ENCODE assay signal across 29 cellular contexts in the genomic region with DNA sequence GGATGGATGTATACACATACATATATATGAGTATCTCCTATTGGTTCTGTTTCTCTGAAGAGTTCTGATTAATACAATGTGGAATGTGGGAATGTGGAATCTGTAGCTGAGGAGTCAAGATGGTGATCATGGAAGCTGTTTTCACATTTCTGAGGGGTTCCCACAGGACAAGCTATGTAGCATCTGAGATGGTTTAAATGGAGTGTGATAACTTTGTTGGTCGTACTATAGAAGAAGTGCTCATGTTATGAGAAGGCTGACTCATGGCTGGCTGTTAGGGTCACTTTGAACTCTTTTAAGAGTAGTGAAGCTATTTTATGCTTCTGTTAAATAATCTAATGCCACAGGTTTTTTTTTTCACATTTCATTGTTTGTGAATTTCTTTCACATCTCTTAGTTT.
"Had no signal": no experiment of that assay in that cellular context is flagged by ENCODE, and none has a peak within 500 bp of the region (broad histone marks: within the 10 kb centered on the region; RNA-seq: fewer than 3 reads in every experiment).

No MANE protein-coding gene starts in this region.

- H3K36me3 Mint-ChIP-seq: activated CD4-positive, alpha-beta memory T cell treated with anti-CD3 and anti-CD28 coated beads for 36 hours; activated naive CD8-positive, alpha-beta T cell treated with anti-CD3 and anti-CD28 coated beads for 36 hours; natural killer cell treated with Interleukin-12 subunit alpha and Interleukin-12 subunit beta and Interleukin-15 and Interleukin-18, amount 100 ng/mL, for 72 hours had no signal

- H3K9me3 Mint-ChIP-seq: activated CD4-positive, alpha-beta memory T cell treated with anti-CD3 and anti-CD28 coated beads for 36 hours; activated CD4-positive, alpha-beta T cell treated with anti-CD3 and anti-CD28 coated beads, Interleukin-2, amount 10 ng/mL, durations not matched to agents 24 days and 14 days; activated naive CD4-positive, alpha-beta T cell treated with anti-CD3 and anti-CD28 coated beads for 36 hours; activated naive CD8-positive, alpha-beta T cell treated with anti-CD3 and anti-CD28 coated beads for 36 hours; activated T-helper 1 cell treated with anti-CD3 and anti-CD28 coated beads, Interleukin-12 subunit alpha, Interleukin-12 subunit beta, Interleukin-2, Interleukin-4 antibody, amounts not matched to agents 30 ng/mL and 10 ng/mL and 1 ng/mL, durations not matched to agents 14 hours and 24 hours and 36 hours; dendritic cell treated with granulocyte-macrophage colony-stimulating factor and Interleukin-4, amounts not matched to agents 40 ng/mL and 50 ng/mL, for 4 days; endodermal cell had no signal

- H3K27ac Mint-ChIP-seq: activated CD4-positive, alpha-beta memory T cell treated with anti-CD3 and anti-CD28 coated beads for 36 hours; activated CD4-positive, alpha-beta T cell treated with anti-CD3 and anti-CD28 coated beads, Interleukin-2, amount 10 ng/mL, durations not matched to agents 24 days and 14 days; activated naive CD4-positive, alpha-beta T cell treated with anti-CD3 and anti-CD28 coated beads for 36 hours; activated naive CD8-positive, alpha-beta T cell treated with anti-CD3 and anti-CD28 coated beads for 36 hours; activated T-helper 1 cell treated with anti-CD3 and anti-CD28 coated beads, Interleukin-12 subunit alpha, Interleukin-12 subunit beta, Interleukin-2, Interleukin-4 antibody, amounts not matched to agents 30 ng/mL and 10 ng/mL and 1 ng/mL, durations not matched to agents 14 hours and 24 hours and 36 hours; dendritic cell treated with granulocyte-macrophage colony-stimulating factor and Interleukin-4, amounts not matched to agents 40 ng/mL and 50 ng/mL, for 4 days; endodermal cell; natural killer cell treated with Interleukin-12 subunit alpha and Interleukin-12 subunit beta and Interleukin-15 and Interleukin-18, amount 100 ng/mL, for 72 hours; progenitor cell of endocrine pancreas had no signal

- H3K27me3 ChIP-seq: adrenal gland, breast epithelium, foreskin keratinocyte, left lung, spleen, suprapubic skin, tibial artery, upper lobe of right lung had no signal

- H3K36me3 ChIP-seq: adrenal gland, breast epithelium, heart right ventricle, left lung, lower lobe of right lung, spleen, suprapubic skin, tibial artery, upper lobe of right lung had no signal

- H3K4me3 ChIP-seq: adrenal gland, breast epithelium, heart right ventricle, left lung, lower lobe of right lung, spleen, suprapubic skin, tibial artery, upper lobe of right lung had no signal

- DNase-seq: activated CD4-positive, alpha-beta memory T cell treated with anti-CD3 and anti-CD28 coated beads for 36 hours; activated CD4-positive, alpha-beta T cell treated with anti-CD3 and anti-CD28 coated beads, Interleukin-2, amount 10 ng/mL, durations not matched to agents 24 days and 14 days; activated CD4-positive, CD25-positive, alpha-beta regulatory T cell treated with anti-CD3 and anti-CD28 coated beads, Interleukin-2, amount 50 U/mL, for 72 hours; activated CD8-positive, alpha-beta memory T cell treated with anti-CD3 and anti-CD28 coated beads, Interleukin-2, amount 50 U/mL, for 4 hours; activated effector memory CD4-positive, alpha-beta T cell treated with anti-CD3 and anti-CD28 coated beads, Interleukin-2, amount 50 U/mL, for 16 hours; activated naive CD4-positive, alpha-beta T cell treated with anti-CD3 and anti-CD28 coated beads for 36 hours; activated naive CD8-positive, alpha-beta T cell treated with anti-CD3 and anti-CD28 coated beads for 36 hours; activated T-cell treated with anti-CD3 and anti-CD28 coated beads, Interleukin-2, amount 50 U/mL, for 1 hour; adrenal gland; aorta; central memory CD4-positive, alpha-beta T cell; endodermal cell; foreskin keratinocyte; heart right ventricle; left lung; lower lobe of right lung; mesendoderm; spleen; stimulated activated naive CD4-positive, alpha-beta T cell; T-helper 2 cell; tibial artery; upper lobe of right lung had no signal

- H3K4me3 Mint-ChIP-seq: activated CD4-positive, alpha-beta memory T cell treated with anti-CD3 and anti-CD28 coated beads for 36 hours; activated CD4-positive, alpha-beta T cell treated with anti-CD3 and anti-CD28 coated beads, Interleukin-2, amount 10 ng/mL, durations not matched to agents 24 days and 14 days; activated naive CD4-positive, alpha-beta T cell treated with anti-CD3 and anti-CD28 coated beads for 36 hours; activated naive CD8-positive, alpha-beta T cell treated with anti-CD3 and anti-CD28 coated beads for 36 hours; activated T-helper 1 cell treated with anti-CD3 and anti-CD28 coated beads, Interleukin-12 subunit alpha, Interleukin-12 subunit beta, Interleukin-2, Interleukin-4 antibody, amounts not matched to agents 30 ng/mL and 10 ng/mL and 1 ng/mL, durations not matched to agents 14 hours and 24 hours and 36 hours; dendritic cell treated with granulocyte-macrophage colony-stimulating factor and Interleukin-4, amounts not matched to agents 40 ng/mL and 50 ng/mL, for 4 days; endodermal cell; natural killer cell treated with Interleukin-12 subunit alpha and Interleukin-12 subunit beta and Interleukin-15 and Interleukin-18, amount 100 ng/mL, for 72 hours had no signal

- H3K4me1 ChIP-seq: adrenal gland, breast epithelium, foreskin keratinocyte, heart right ventricle, left lung, lower lobe of right lung, spleen, suprapubic skin, tibial artery, upper lobe of right lung had no signal

- H3K4me1 Mint-ChIP-seq: activated CD4-positive, alpha-beta T cell treated with anti-CD3 and anti-CD28 coated beads, Interleukin-2, amount 10 ng/mL, durations not matched to agents 24 days and 14 days; activated naive CD8-positive, alpha-beta T cell treated with anti-CD3 and anti-CD28 coated beads for 36 hours had no signal

- H3K9me3 ChIP-seq: adrenal gland, breast epithelium, heart right ventricle, left lung, lower lobe of right lung, spleen, suprapubic skin, tibial artery, upper lobe of right lung had no signal

- H3K27ac ChIP-seq: adrenal gland, breast epithelium, foreskin keratinocyte, heart right ventricle, left lung, lower lobe of right lung, spleen, suprapubic skin, tibial artery, upper lobe of right lung had no signal

- ATAC-seq: esophagus mucosa; foreskin keratinocyte; heart right ventricle; left lung; lower lobe of right lung; natural killer cell treated with Interleukin-12 subunit alpha and Interleukin-12 subunit beta and Interleukin-15 and Interleukin-18, amount 100 ng/mL, for 72 hours; upper lobe of right lung had no signal

- H3K27me3 Mint-ChIP-seq: activated CD4-positive, alpha-beta memory T cell treated with anti-CD3 and anti-CD28 coated beads for 36 hours; activated CD4-positive, alpha-beta T cell treated with anti-CD3 and anti-CD28 coated beads, Interleukin-2, amount 10 ng/mL, durations not matched to agents 24 days and 14 days; activated naive CD8-positive, alpha-beta T cell treated with anti-CD3 and anti-CD28 coated beads for 36 hours; dendritic cell treated with granulocyte-macrophage colony-stimulating factor and Interleukin-4, amounts not matched to agents 40 ng/mL and 50 ng/mL, for 4 days; natural killer cell treated with Interleukin-12 subunit alpha and Interleukin-12 subunit beta and Interleukin-15 and Interleukin-18, amount 100 ng/mL, for 72 hours; progenitor cell of endocrine pancreas had no signal
